3 cellular contexts compared by ENCODE assay signal in genomic region chr17:64015447-64015846, GRCh38.
TF ChIP-seq lines count a peak whose summit lies in the region.

No MANE protein-coding gene starts in this region.

TF ChIP-seq in endothelial cell of umbilical vein, 7 proteins besides CTCF, POLR2A, EP300 and RAD21:
- TF ChIP-seq GATA2 (IDR thresholded peaks at IDR 0.05; ENCODE audit: insufficient read depth, insufficient read length, low read depth, low read length) (no peak), POLR2AphosphoS5 (IDR thresholded peaks at IDR 0.05; ENCODE audit: insufficient read depth, low read depth, low read length) (no peak), MYC (IDR thresholded peaks at IDR 0.05; ENCODE audit: low read depth, low read length) (no peak), EZH2 (IDR thresholded peaks at IDR 0.05; ENCODE audit: borderline replicate concordance, low read depth, low read length, severe bottlenecking) (no peak), JUN (IDR thresholded peaks at IDR 0.05; ENCODE audit: borderline replicate concordance, insufficient read depth, insufficient read length, low read depth) (no peak), MAX (IDR thresholded peaks at IDR 0.05; ENCODE audit: insufficient read depth, insufficient read length) (no peak), FOS (IDR thresholded peaks at IDR 0.05; ENCODE audit: borderline replicate concordance, insufficient read depth, low read length) (no peak)

TF ChIP-seq in WTC11, 78 proteins besides CTCF, POLR2A, EP300 and RAD21:
- no peak for TF ChIP-seq PRRX2 (CRISPR knock-in tag; IDR thresholded peaks at IDR 0.05)
- TF ChIP-seq ZNF671 (CRISPR knock-in tag; IDR thresholded peaks at IDR 0.05): no peak
- TF ChIP-seq ZNF138 (CRISPR knock-in tag; conservative IDR thresholded peaks at IDR 0.05): no peak
- TF ChIP-seq OVOL2 (CRISPR knock-in tag; IDR thresholded peaks at IDR 0.05; ENCODE audit: borderline replicate concordance): no peak

TF ChIP-seq in GM23338, 12 proteins besides CTCF, POLR2A, EP300 and RAD21:
- no peak for TF ChIP-seq STAT1 (IDR thresholded peaks at IDR 0.05; ENCODE audit: unreplicated experiment)
- no peak for TF ChIP-seq ETS1 (IDR thresholded peaks at IDR 0.05)
- no peak for TF ChIP-seq ZNF114 (CRISPR knock-in tag; IDR thresholded peaks at IDR 0.05)
- no peak for TF ChIP-seq JUNB (IDR thresholded peaks at IDR 0.05; ENCODE audit: unreplicated experiment)
- TF ChIP-seq ZNF331 (CRISPR knock-in tag; IDR thresholded peaks at IDR 0.05; ENCODE audit: low read depth): no peak
- no peak for TF ChIP-seq ZNF462 (CRISPR knock-in tag; IDR thresholded peaks at IDR 0.05)
- no peak for TF ChIP-seq EZH2 (IDR thresholded peaks at IDR 0.05; ENCODE audit: low read depth, unreplicated experiment)
- TF ChIP-seq EZH2phosphoT487 (IDR thresholded peaks at IDR 0.05; ENCODE audit: unreplicated experiment): no peak
- no peak for TF ChIP-seq CREB1 (CRISPR knock-in tag; IDR thresholded peaks at IDR 0.05; ENCODE audit: low read depth)
